Comparison of ENCODE assay signal across 8 cellular contexts in the genomic region with DNA sequence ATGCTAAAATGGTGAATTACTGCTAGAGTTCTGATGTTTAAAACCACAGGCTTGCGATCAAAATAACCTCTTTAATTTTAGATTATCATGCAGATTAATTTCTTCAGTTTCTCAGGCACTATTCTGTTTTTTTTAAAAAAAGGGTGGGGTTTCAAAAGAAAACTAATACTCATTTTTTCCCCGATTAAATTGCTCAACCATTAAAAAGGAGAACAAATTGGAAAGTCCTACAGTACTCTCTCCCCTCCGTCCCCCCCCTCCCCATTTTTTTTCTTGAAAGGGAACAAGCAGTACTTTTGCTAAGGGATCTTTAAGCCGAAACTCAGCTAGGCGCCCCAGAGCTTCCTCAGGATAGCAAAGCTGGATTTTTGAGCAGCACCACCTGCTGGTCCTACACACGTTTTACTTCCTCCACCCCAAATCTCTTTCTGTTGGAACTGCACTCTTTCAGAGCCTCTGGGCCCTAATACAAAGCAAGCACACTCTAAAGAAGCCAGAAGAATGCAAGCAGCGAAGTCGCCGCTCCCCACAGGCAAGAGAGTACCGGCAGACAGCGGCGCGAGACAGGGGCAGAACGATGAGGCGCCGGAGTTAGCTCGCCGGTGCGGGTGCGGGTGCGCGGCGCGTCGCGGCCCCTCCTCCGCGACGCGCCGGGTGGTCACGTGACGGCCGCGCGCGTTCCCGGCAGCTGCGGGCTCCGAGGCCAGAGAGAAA. TPM values are rescaled to one million over a fixed set of nuclear protein-coding genes. Genes with fewer than 3 reads are reported as not detected.
DNase-seq lines count a peak whose midpoint lies in the region; ATAC-seq and TF ChIP-seq lines count a peak whose summit lies in the region.

A gene with protein sequence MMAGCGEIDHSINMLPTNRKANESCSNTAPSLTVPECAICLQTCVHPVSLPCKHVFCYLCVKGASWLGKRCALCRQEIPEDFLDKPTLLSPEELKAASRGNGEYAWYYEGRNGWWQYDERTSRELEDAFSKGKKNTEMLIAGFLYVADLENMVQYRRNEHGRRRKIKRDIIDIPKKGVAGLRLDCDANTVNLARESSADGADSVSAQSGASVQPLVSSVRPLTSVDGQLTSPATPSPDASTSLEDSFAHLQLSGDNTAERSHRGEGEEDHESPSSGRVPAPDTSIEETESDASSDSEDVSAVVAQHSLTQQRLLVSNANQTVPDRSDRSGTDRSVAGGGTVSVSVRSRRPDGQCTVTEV (plus strand): TSS at position 687 of the 714 bp plus-strand sequence. CDS start 13,475 bp downstream, outside the sequence.

- DNase-seq in NCI-H1417 (lab: John Stamatoyannopoulos, UW) (peak; percentile 82 to 94 (median 89)), T-helper 1 cell (peak; percentile 48 to 80 (median 55)), amniotic stem cell (lab: John Stamatoyannopoulos, UW) (peak; percentile 68), right atrium auricular region (ENCODE audit: low spot score) (peak; percentile 88), prostate gland (ENCODE audit: low spot score) (peak; percentile 76), ureter (ENCODE audit: low spot score) (peak; percentile 80)

- H3K27me3 ChIP-seq in right atrium auricular region: no peaks in the 10 kb centered on the region
- H3K27me3 ChIP-seq in prostate gland (replicated peaks; ENCODE audit: insufficient read depth): no peaks in the 10 kb centered on the region

- intact Hi-C loops in prostate gland (cut with DNase I): loop anchor here (10.0 kb wide), 1 partner anchor 462 kb away; no protein-coding TSS in a partner anchor

- TF ChIP-seq CTCF in GM12875 (IDR thresholded peaks at IDR 0.05; ENCODE audit: borderline replicate concordance, insufficient read depth, low read depth, low read length): peak; percentile 65
- TF ChIP-seq CTCF in right atrium auricular region (IDR thresholded peaks at IDR 0.05): peak; percentile 66 to 90
- peak; percentile 27 to 81 (median 78) for TF ChIP-seq CTCF in prostate gland (IDR thresholded peaks at IDR 0.05)

- H3K27ac ChIP-seq in right atrium auricular region (peak within 1 kb of the TSS; percentile 99 to 100), prostate gland (peak within 1 kb of the TSS; percentile 98 to 99)

- H3K9me3 ChIP-seq in right atrium auricular region (no peaks in the 10 kb centered on the region), prostate gland (no peaks in the 10 kb centered on the region)

- peak; percentile 85 for ATAC-seq in HG02798 (IDR thresholded peaks at IDR 0.05; ENCODE audit: poor library complexity, unreplicated experiment)

- no peak for TF ChIP-seq POLR2A in prostate gland (IDR thresholded peaks at IDR 0.05)

- H3K36me3 ChIP-seq in right atrium auricular region: no peaks in the 10 kb centered on the region
- H3K36me3 ChIP-seq in prostate gland: no peaks in the 10 kb centered on the region

- WGBS in prostate gland: under 1% methylated on average over 37 of the region's 40 CpGs

- H3K4me1 ChIP-seq in right atrium auricular region (peaks cover 0 to 21% of the 10 kb centered on the region in 2 donors), prostate gland (replicated peaks) (no peaks in the 10 kb centered on the region)

- peak within 1 kb of the TSS; percentile 90 for H3K4me3 ChIP-seq in GM12875 (ENCODE audit: low read depth, low read length)
- H3K4me3 ChIP-seq in right atrium auricular region: peak within 1 kb of the TSS; percentile 84 to 96
- H3K4me3 ChIP-seq in prostate gland: peak within 1 kb of the TSS; percentile 84 to 96

RNA-seq across cellular contexts. Expression of the gene that starts here (rescaled TPM):
- 10 to 100 TPM; 41.3 to 44.8 TPM for total RNA-seq in right atrium auricular region
- total RNA-seq in prostate gland: 10 to 100 TPM; 30.5 to 55.8 TPM
- total RNA-seq in ureter: 36.5 TPM

Comparison
In these comparisons a context has a peak if more than half of its experiments do, and no peak if none do; other contexts are left out.
1. Peak in every context shown above with its lines: DNase-seq, ATAC-seq, H3K4me3 ChIP-seq and H3K27ac ChIP-seq.